In the genomic region with DNA sequence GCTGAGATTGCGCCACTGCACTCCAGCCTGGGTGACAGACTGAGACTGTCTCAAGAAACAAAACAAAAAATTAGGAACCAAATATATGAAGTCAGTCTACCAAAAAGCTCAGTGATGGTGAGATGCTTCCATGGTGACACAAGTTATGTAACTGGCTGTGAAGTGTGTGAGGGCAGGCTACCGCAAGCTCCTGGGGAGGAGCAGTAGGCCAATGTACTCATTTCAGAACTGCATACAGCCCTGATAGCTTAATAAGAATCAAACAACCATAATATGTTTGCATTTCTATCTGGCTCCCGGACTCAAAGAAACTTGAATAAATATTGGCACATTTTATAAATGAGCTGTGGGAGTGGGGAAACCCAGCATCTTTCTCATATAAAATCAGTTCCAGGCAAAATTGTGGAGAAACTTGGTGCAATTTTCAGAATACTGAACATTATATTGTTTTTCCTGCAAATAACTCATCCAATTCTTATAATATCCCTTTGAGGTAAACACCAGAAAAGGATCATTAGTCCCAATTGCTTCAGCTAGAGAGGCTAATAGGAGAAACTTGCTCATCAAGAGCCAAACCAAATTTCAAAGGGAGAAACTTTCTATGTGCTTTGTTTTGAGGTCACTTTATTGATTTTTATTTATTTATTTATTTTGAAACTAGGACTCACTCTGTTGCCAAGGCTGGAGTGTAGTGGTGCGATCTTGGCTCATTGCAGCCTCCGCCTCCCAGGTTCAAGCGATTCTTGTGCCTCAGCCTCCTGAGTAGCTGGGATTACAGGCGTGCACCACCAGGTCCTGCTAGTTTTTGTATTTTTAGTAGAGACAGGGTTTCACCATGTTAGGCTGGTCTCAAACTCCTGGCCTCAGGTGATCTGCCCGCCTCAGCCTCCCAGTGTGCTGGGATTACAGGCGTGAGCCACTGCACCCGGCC, we compare ENCODE assay signal across 7 cellular contexts.
"Had no signal": no experiment of that assay in that cellular context is flagged by ENCODE, and none has a peak within 500 bp of the region (broad histone marks: within the 10 kb centered on the region; RNA-seq: fewer than 3 reads in every experiment).

No MANE protein-coding gene starts in this region.

- ATAC-seq: GM23338 had no signal

- FAIRE-seq: H1, H54, HTR-8/SVneo had no signal

- DNase-seq: H9, HCEC 1CT had no signal

- H3K9me3 Mint-ChIP-seq: GM23338, H9 had no signal

- H3K4me3 ChIP-seq: GM23338 had no signal

- H3K36me3 Mint-ChIP-seq: IgD-negative memory B cell had no signal

- H3K27ac Mint-ChIP-seq: GM23338, IgD-negative memory B cell had no signal

- H2AFZ ChIP-seq: GM23338 had no signal

- H3K4me2 ChIP-seq: GM23338 had no signal
